ENCODE assay signal across 8 cellular contexts in the genomic region with DNA sequence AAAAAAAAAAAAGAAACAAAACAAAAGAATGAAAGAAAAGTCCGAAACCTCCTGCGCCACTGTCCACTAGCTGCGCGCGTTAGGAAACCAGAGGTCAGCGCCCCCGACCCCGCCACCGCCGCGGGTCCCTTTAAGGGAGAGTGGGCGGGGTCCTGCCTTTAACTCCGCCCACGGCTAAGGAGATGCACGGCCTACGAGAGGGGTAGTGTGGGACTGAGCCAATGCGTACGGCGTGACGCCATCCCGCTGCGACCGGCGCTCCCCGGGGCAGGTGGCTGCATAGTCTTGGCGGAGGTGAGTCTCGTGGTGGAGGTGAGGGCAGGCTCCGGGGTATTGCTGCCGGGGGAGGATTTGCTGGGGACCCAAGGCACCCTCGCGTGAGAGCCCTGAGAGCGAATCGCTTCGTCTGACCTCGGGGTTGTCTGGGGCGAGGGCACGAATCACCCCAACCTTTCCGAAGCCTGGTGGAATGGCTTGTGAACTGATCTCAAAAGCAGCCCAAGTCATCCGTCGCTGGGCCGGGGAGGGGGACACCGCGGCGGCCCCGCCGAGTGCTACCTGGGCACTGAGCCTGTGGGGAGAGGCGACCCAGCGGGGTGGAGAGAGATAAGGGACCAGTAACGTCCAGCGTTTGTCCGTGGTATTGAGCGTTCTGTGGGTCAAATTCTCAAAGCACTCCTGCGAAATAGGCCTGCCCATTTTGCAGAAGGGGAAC. TPM values are rescaled to one million over a fixed set of nuclear protein-coding genes. Genes with fewer than 3 reads are reported as not detected.
DNase-seq lines count a peak whose midpoint lies in the region; ATAC-seq and TF ChIP-seq lines count a peak whose summit lies in the region.

A gene (plus strand): TSS at position 241 of the 715 bp plus-strand sequence. CDS start 1,319 bp downstream, outside the sequence.

- peak; percentile 85 to 94 (median 92) for DNase-seq in CD8-positive, alpha-beta memory T cell
- DNase-seq in HL-60 (ENCODE audit: low read depth in 1 of 2, low spot score in 1 of 2) = peak; percentile 86 to 93
- peak; percentile 28 for DNase-seq in NK-92 (lab: John Stamatoyannopoulos, UW; ENCODE audit: unreplicated experiment)
- DNase-seq in activated CD8-positive, alpha-beta memory T cell treated with anti-CD3 and anti-CD28 coated beads for 1 hour (ENCODE audit: extremely low read depth in 1 of 2, low read depth in 1 of 2) = peak; percentile 81 to 89
- peak; percentile 93 for DNase-seq in lung (ENCODE audit: low spot score)
- peak; percentile 69 to 89 (median 82) for DNase-seq in stimulated activated CD4-positive, alpha-beta T cell treated with anti-CD3 and anti-CD28 coated beads, TNF-alpha, amount 100 ng/mL, for 4 hours (ENCODE audit: low read depth in 3 of 3)

- H3K9me3 Mint-ChIP-seq in CD8-positive, alpha-beta memory T cell = peaks cover 0 to under 1% (median 0%) of the 10 kb centered on the region in 5 donors

- H3K27me3 Mint-ChIP-seq in CD8-positive, alpha-beta memory T cell = peaks cover 3 to 9% of the 10 kb centered on the region in 2 donors

- H3K4me1 ChIP-seq in CD8-positive, alpha-beta memory T cell (ENCODE audit: insufficient read depth, low read length) = peaks cover 14% of the 10 kb centered on the region
- H3K4me1 ChIP-seq in ectodermal cell (ENCODE audit: control insufficient read depth, insufficient read depth, low read length) = no peaks in the 10 kb centered on the region
- no peaks in the 10 kb centered on the region for H3K4me1 ChIP-seq in lung (ENCODE audit: control insufficient read depth in 2 of 2, insufficient read depth in 2 of 2, low read length in 2 of 2)

- 1 to 2% methylated on average over 53 of the region's 53 CpGs for WGBS in ectodermal cell, 2 experiments
- WGBS in lung, 2 donors = 0 to 1% methylated on average over 53 of the region's 53 CpGs

- H3K36me3 Mint-ChIP-seq in CD8-positive, alpha-beta memory T cell = peaks cover 0 to 35% (median 4%) of the 10 kb centered on the region in 3 donors

- peak within 1 kb of the TSS; percentile 95 for H3K4me3 ChIP-seq in CD8-positive, alpha-beta memory T cell (ENCODE audit: low read length)
- H3K4me3 ChIP-seq in HL-60 (replicated peaks; ENCODE audit: insufficient read depth, low read length) (peak within 1 kb of the TSS; percentile 99), ectodermal cell (ENCODE audit: insufficient read depth, low read depth, low read length) (peak within 1 kb of the TSS; percentile 98), lung (peak within 1 kb of the TSS; percentile 65)

- H3K27ac ChIP-seq in CD8-positive, alpha-beta memory T cell (ENCODE audit: low read depth, low read length) = peak within 1 kb of the TSS; percentile 80
- H3K27ac ChIP-seq in HL-60 (replicated peaks) = peak within 1 kb of the TSS; percentile 71
- peak within 1 kb of the TSS; percentile 36 for H3K27ac ChIP-seq in ectodermal cell (ENCODE audit: insufficient read depth, low read depth, low read length, poor library complexity, severe bottlenecking)
- peak within 1 kb of the TSS; percentile 71 to 76 for H3K27ac ChIP-seq in lung (ENCODE audit: low read depth in 1 of 2, low read length in 1 of 2)

- POLR2A ChIA-PET in CD8-positive, alpha-beta memory T cell (lab: Charles Lee) = interaction anchor here (0.7 to 1.3 kb wide), 2 partner anchors 12 to 154 kb away, joined by 4 to 6 read pairs; no protein-coding TSS in a partner anchor

- H3K36me3 ChIP-seq in CD8-positive, alpha-beta memory T cell (ENCODE audit: insufficient read depth, low read length) = peaks cover 6% of the 10 kb centered on the region
- H3K36me3 ChIP-seq in ectodermal cell (ENCODE audit: control insufficient read depth, insufficient read depth, low read length) = peaks cover 3% of the 10 kb centered on the region
- peaks cover 7 to 8% of the 10 kb centered on the region in 2 donors for H3K36me3 ChIP-seq in lung (ENCODE audit: control insufficient read depth in 2 of 2, insufficient read depth in 2 of 2, low read length in 2 of 2)

- peak; percentile 100 for ATAC-seq in GM19463 (IDR thresholded peaks at IDR 0.05; ENCODE audit: unreplicated experiment)
- ATAC-seq in lung (ENCODE audit: insufficient read depth, low FRiP score) = peak; percentile 100

- TF ChIP-seq CTCF in HL-60 (IDR thresholded peaks at IDR 0.05; ENCODE audit: insufficient read depth, low read length) (no peak), lung (IDR thresholded peaks at IDR 0.05; ENCODE audit: control extremely low read depth, extremely low read depth) (peak; percentile 7)

- CTCF ChIA-PET in CD8-positive, alpha-beta memory T cell (lab: Charles Lee) = interaction anchor here (0.9 kb wide), 1 partner anchor 13 kb away, joined by 8 read pairs; no protein-coding TSS in a partner anchor

- H3K27ac Mint-ChIP-seq in CD8-positive, alpha-beta memory T cell = peak within 1 kb of the TSS; percentile 81 to 98 (median 96)

- no peaks in the 10 kb centered on the region for H3K27me3 ChIP-seq in CD8-positive, alpha-beta memory T cell (ENCODE audit: insufficient read depth, low read length, poor library complexity, severe bottlenecking)
- H3K27me3 ChIP-seq in HL-60 (ENCODE audit: insufficient read depth, poor library complexity, severe bottlenecking) = no peaks in the 10 kb centered on the region
- no peaks in the 10 kb centered on the region for H3K27me3 ChIP-seq in ectodermal cell (ENCODE audit: control insufficient read depth, insufficient read depth, low read length, poor library complexity, severe bottlenecking)
- no peaks in the 10 kb centered on the region for H3K27me3 ChIP-seq in lung (ENCODE audit: control insufficient read depth, insufficient read depth)

- peaks cover 20 to 30% (median 29%) of the 10 kb centered on the region in 3 donors for H3K4me1 Mint-ChIP-seq in CD8-positive, alpha-beta memory T cell

- H3K9me3 ChIP-seq in CD8-positive, alpha-beta memory T cell (ENCODE audit: low read length) = no peaks in the 10 kb centered on the region
- H3K9me3 ChIP-seq in ectodermal cell (ENCODE audit: control insufficient read depth, low read length) (no peaks in the 10 kb centered on the region), lung (ENCODE audit: control insufficient read depth in 2 of 2, insufficient read depth in 1 of 2, low read length in 1 of 2) (no peaks in the 10 kb centered on the region)

- peak within 1 kb of the TSS; percentile 89 to 95 (median 93) for H3K4me3 Mint-ChIP-seq in CD8-positive, alpha-beta memory T cell

RNA-seq across cellular contexts. Expression of the gene that starts here (rescaled TPM):
- 10 to 100 TPM; 34.3 to 35.5 TPM for total RNA-seq in CD8-positive, alpha-beta memory T cell
- 19.0 TPM for polyA plus RNA-seq in CD8-positive, alpha-beta memory T cell
- 19.9 TPM for polyA plus RNA-seq in ectodermal cell (2013, experiment 1 of 4)
- 23.0 TPM for polyA plus RNA-seq in ectodermal cell (2013, experiment 2 of 4)
- 13.5 TPM for polyA plus RNA-seq in ectodermal cell (2013, experiment 3 of 4)
- 16.9 TPM for polyA plus RNA-seq in ectodermal cell (2013, experiment 4 of 4)
- 10 to 100 TPM in 1 of 2 donors, 1 to 10 TPM in 1; 6.4 to 12.7 TPM for total RNA-seq in lung
- 10 to 100 TPM; 12.4 to 14.8 TPM for polyA plus RNA-seq in lung

Comparison
In these comparisons a context has a peak if more than half of its experiments do, and no peak if none do; other contexts are left out.
1. Peak in every context shown above with its lines: DNase-seq, ATAC-seq, H3K4me3 ChIP-seq and H3K27ac ChIP-seq.
2. DNase-seq: peak in every context shown above with its lines; median percentile 93 in lung; 92 in CD8-positive, alpha-beta memory T cell; 90 in HL-60; 85 in activated CD8-positive, alpha-beta memory T cell treated with anti-CD3 and anti-CD28 coated beads for 1 hour; 82 in stimulated activated CD4-positive, alpha-beta T cell treated with anti-CD3 and anti-CD28 coated beads, TNF-alpha, amount 100 ng/mL, for 4 hours; 28 in NK-92.